In genomic region chr6:41066867-41067304, GRCh38 we compare ENCODE assay signal across 8 cellular contexts. TPM values are rescaled to one million over a fixed set of nuclear protein-coding genes. Genes with fewer than 3 reads are reported as not detected.
A peak's percentile ranks its signal among the peaks of the same experiment; 100 is the strongest.
DNase-seq lines count a peak whose midpoint lies in the region; ATAC-seq and FAIRE-seq lines count a peak whose summit lies in the region.

No MANE protein-coding gene starts in this region.

- H3K4me3 ChIP-seq in Jurkat, Clone E6-1 (ENCODE audit: low read length): no peak overlapping the region

- ATAC-seq in HG02642 (IDR thresholded peaks at IDR 0.05; ENCODE audit: poor library complexity, unreplicated experiment): no peak

- peak; percentile 3 for FAIRE-seq in frontal cortex (lab: Jason Lieb, UNC)
- FAIRE-seq in urothelium cell line (lab: Jason Lieb, UNC): no peak

- in situ Hi-C loops in Caki2 (cut with HindIII; ENCODE audit: low pct_unique_long_range_greater_than_20kb, low sequenced_read_pairs): no loop called here

- DNase-seq in Caki2 (ENCODE audit: low read depth) (peak; percentile 62), RPMI7951 (ENCODE audit: low read depth) (peak; percentile 71), frontal cortex (ENCODE audit: low spot score in 2 of 2) (peak in 1 of 2 donors; percentile 27), pons (ENCODE audit: low spot score) (peak; percentile 88), urothelium cell line (ENCODE audit: low spot score) (peak; percentile 55)
- DNase-seq in Jurkat, Clone E6-1 (ENCODE audit: low read depth, low spot score): peak; percentile 77
- peak; percentile 28 to 35 for DNase-seq in activated T-helper 1 cell treated with anti-CD3 and anti-CD28 coated beads, Interleukin-2, amount 50 U/mL, for 16 hours (ENCODE audit: low read depth in 1 of 2, low spot score in 1 of 2)

RNA-seq across cellular contexts. Expression of gene OARD1, which starts 5.3 kb away (rescaled TPM):
- total RNA-seq in Caki2 (2014; rRNA removed; shearing (Covaris generic); ENCODE audit: low replicate concordance): 12.4 and 34.2 TPM in 2 replicates
- 55.8 TPM for polyA plus RNA-seq in Jurkat, Clone E6-1 (2012; ENCODE audit: insufficient read depth, insufficient read length)
- total RNA-seq in RPMI7951 (2014; rRNA removed; shearing (Covaris generic)): 26.1 and 28.0 TPM in 2 replicates
- 6.9 TPM for total RNA-seq in frontal cortex

RNA-seq across cellular contexts. Expression of gene NFYA, which starts 5.9 kb away (rescaled TPM):
- total RNA-seq in Caki2 (2014; rRNA removed; shearing (Covaris generic); ENCODE audit: low replicate concordance): 25.7 and 29.6 TPM in 2 replicates
- polyA plus RNA-seq in Jurkat, Clone E6-1 (2012; ENCODE audit: insufficient read depth, insufficient read length): 82.3 TPM
- 7.8 and 8.9 TPM in 2 replicates for total RNA-seq in RPMI7951 (2014; rRNA removed; shearing (Covaris generic))
- 34.6 TPM for total RNA-seq in frontal cortex

RNA-seq across cellular contexts. Expression of gene APOBEC2, which starts 13.9 kb away (rescaled TPM):
- not detected in 2 replicates for total RNA-seq in Caki2 (2014; rRNA removed; shearing (Covaris generic); ENCODE audit: low replicate concordance)
- not detected for polyA plus RNA-seq in Jurkat, Clone E6-1 (2012; ENCODE audit: insufficient read depth, insufficient read length)
- not detected in 2 replicates for total RNA-seq in RPMI7951 (2014; rRNA removed; shearing (Covaris generic))
- total RNA-seq in frontal cortex: not detected

RNA-seq across cellular contexts. Expression of gene TSPO2, which starts 24.6 kb away (rescaled TPM):
- not detected in 2 replicates for total RNA-seq in Caki2 (2014; rRNA removed; shearing (Covaris generic); ENCODE audit: low replicate concordance)
- polyA plus RNA-seq in Jurkat, Clone E6-1 (2012; ENCODE audit: insufficient read depth, insufficient read length): not detected
- total RNA-seq in RPMI7951 (2014; rRNA removed; shearing (Covaris generic)): not detected in 2 replicates
- total RNA-seq in frontal cortex: 0.82 TPM

RNA-seq across cellular contexts. Expression of gene UNC5CL, which starts 27.9 kb away (rescaled TPM):
- 1.1 and 4.4 TPM in 2 replicates for total RNA-seq in Caki2 (2014; rRNA removed; shearing (Covaris generic); ENCODE audit: low replicate concordance)
- 1.8 TPM for polyA plus RNA-seq in Jurkat, Clone E6-1 (2012; ENCODE audit: insufficient read depth, insufficient read length)
- 0.10 and 0.12 TPM in 2 replicates for total RNA-seq in RPMI7951 (2014; rRNA removed; shearing (Covaris generic))
- total RNA-seq in frontal cortex: under 0.01 TPM
